In the genomic region with DNA sequence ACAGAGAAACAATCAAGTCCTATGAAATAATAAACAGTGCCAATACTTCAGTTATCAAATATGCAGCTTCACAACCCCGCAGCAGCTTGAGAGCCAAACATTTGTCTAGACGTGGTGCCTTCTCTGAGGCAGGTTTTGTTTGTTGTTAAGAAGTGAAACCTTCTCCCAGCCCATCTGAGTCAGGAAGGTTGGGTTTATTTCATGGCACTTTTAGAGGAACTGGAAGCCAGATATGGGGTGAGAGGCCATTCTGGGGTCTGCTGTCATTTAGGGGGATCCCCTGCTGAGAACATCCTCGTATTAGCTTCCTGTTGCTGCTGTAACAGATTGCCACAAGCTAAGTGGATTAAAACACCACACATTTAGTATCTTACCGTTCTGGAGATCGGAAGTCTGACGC, we compare ENCODE assay signal across 27 cellular contexts.
DNase-seq lines count a peak whose midpoint lies in the region; ATAC-seq and TF ChIP-seq lines count a peak whose summit lies in the region.
"Had no signal": no experiment of that assay in that cellular context is flagged by ENCODE, and none has a peak within 500 bp of the region (broad histone marks: within the 10 kb centered on the region; RNA-seq: fewer than 3 reads in every experiment).

No MANE protein-coding gene starts in this region.

- in situ Hi-C loops in Panc1 (cut with HindIII; ENCODE audit: low pct_unique_long_range_greater_than_20kb, low sequenced_read_pairs) = no loop called here

- no peak for TF ChIP-seq CTCF in Panc1 (IDR thresholded peaks at IDR 0.05)
- TF ChIP-seq CTCF in upper lobe of left lung (IDR thresholded peaks at IDR 0.05) = no peak

- H3K4me3 Mint-ChIP-seq in activated CD4-positive, alpha-beta T cell treated with anti-CD3 and anti-CD28 coated beads, Interleukin-2, amount 10 ng/mL, durations not matched to agents 7 days and 5 days = no peak overlapping the region
- H3K4me3 Mint-ChIP-seq: activated T-cell treated with anti-CD3 and anti-CD28 coated beads, Interleukin-2, amount 50 U/mL, for 4 hours; immature natural killer cell had no signal

- H3K4me1 Mint-ChIP-seq in activated CD4-positive, alpha-beta T cell treated with anti-CD3 and anti-CD28 coated beads, Interleukin-2, amount 10 ng/mL, durations not matched to agents 7 days and 5 days = peaks cover 11% of the 10 kb centered on the region

- H3K9me3 Mint-ChIP-seq in activated CD4-positive, alpha-beta T cell treated with anti-CD3 and anti-CD28 coated beads, Interleukin-2, amount 10 ng/mL, durations not matched to agents 7 days and 5 days = no peaks in the 10 kb centered on the region
- H3K9me3 Mint-ChIP-seq: activated T-cell treated with anti-CD3 and anti-CD28 coated beads, Interleukin-2, amount 50 U/mL, for 4 hours; immature natural killer cell had no signal

- CTCF ChIA-PET in Panc1 (lab: Charles Lee) = no interaction called here
- CTCF ChIA-PET in activated CD4-positive, alpha-beta T cell treated with anti-CD3 and anti-CD28 coated beads, Interleukin-2, amount 10 ng/mL, durations not matched to agents 7 days and 5 days (lab: Charles Lee) = no interaction called here

- peak overlapping the region; percentile 95 for H3K27ac ChIP-seq in Panc1 (ENCODE audit: low read length)
- H3K27ac ChIP-seq in upper lobe of left lung = peak overlapping the region; percentile 19 to 69 (median 37)
- H3K27ac ChIP-seq: BLaER1, breast epithelium, foreskin keratinocyte, GM23248, prostate gland had no signal

- H3K4me1 ChIP-seq in Panc1 (ENCODE audit: control insufficient read depth, insufficient read depth, low read length) = peaks cover 52% of the 10 kb centered on the region
- H3K4me1 ChIP-seq in upper lobe of left lung = peaks cover 17 to 65% (median 51%) of the 10 kb centered on the region in 4 donors
- H3K4me1 ChIP-seq: breast epithelium, prostate gland had no signal

- no peaks in the 10 kb centered on the region for H3K27me3 ChIP-seq in Panc1 (ENCODE audit: control insufficient read depth, insufficient read depth, low read length)
- no peaks in the 10 kb centered on the region for H3K27me3 ChIP-seq in upper lobe of left lung
- H3K27me3 ChIP-seq: breast epithelium, foreskin keratinocyte had no signal

- BruUV-seq in Panc1 (replicated peaks; lab: Mats Ljungman, UMichigan) = no TSS peak

- POLR2A ChIA-PET in Panc1 (lab: Charles Lee) = no interaction called here
- POLR2A ChIA-PET in activated CD4-positive, alpha-beta T cell treated with anti-CD3 and anti-CD28 coated beads, Interleukin-2, amount 10 ng/mL, durations not matched to agents 7 days and 5 days (lab: Charles Lee) = no interaction called here

- H3K36me3 Mint-ChIP-seq in activated CD4-positive, alpha-beta T cell treated with anti-CD3 and anti-CD28 coated beads, Interleukin-2, amount 10 ng/mL, durations not matched to agents 7 days and 5 days (ENCODE audit: low read depth) = no peaks in the 10 kb centered on the region

- intact Hi-C loops in Panc1 (cut with micrococcal nuclease; ENCODE audit: unreplicated experiment) = no loop called here

- H3K36me3 ChIP-seq in Panc1 (ENCODE audit: control insufficient read depth, insufficient read depth, low read length) (no peaks in the 10 kb centered on the region), upper lobe of left lung (no peaks in the 10 kb centered on the region)
- H3K36me3 ChIP-seq: BLaER1, breast epithelium, prostate gland had no signal

- TF ChIP-seq POLR2A in upper lobe of left lung (IDR thresholded peaks at IDR 0.05) = no peak

- H3K9me3 ChIP-seq in Panc1 (ENCODE audit: control insufficient read depth, insufficient read depth, low read depth, low read length) = no peaks in the 10 kb centered on the region
- H3K9me3 ChIP-seq in upper lobe of left lung = no peaks in the 10 kb centered on the region
- H3K9me3 ChIP-seq: BLaER1, breast epithelium, mucosa of descending colon, prostate gland had no signal

- H3K4me3 ChIP-seq in Panc1 (ENCODE audit: low read depth in 2 of 2, low read length in 2 of 2) (no peak overlapping the region), upper lobe of left lung (no peak overlapping the region)
- H3K4me3 ChIP-seq: BLaER1, breast epithelium, GM23248, mucosa of descending colon, prostate gland had no signal

- no peak overlapping the region for H3K27ac Mint-ChIP-seq in activated CD4-positive, alpha-beta T cell treated with anti-CD3 and anti-CD28 coated beads, Interleukin-2, amount 10 ng/mL, durations not matched to agents 7 days and 5 days

- TF ChIP-seq EP300 in upper lobe of left lung (IDR thresholded peaks at IDR 0.05) = peak in 1 of 4 donors; percentile 3

- peaks cover 15% of the 10 kb centered on the region for H3K27me3 Mint-ChIP-seq in activated CD4-positive, alpha-beta T cell treated with anti-CD3 and anti-CD28 coated beads, Interleukin-2, amount 10 ng/mL, durations not matched to agents 7 days and 5 days

- ATAC-seq in Panc1 = no peak
- no peak for ATAC-seq in upper lobe of left lung (ENCODE audit: low FRiP score in 2 of 2)
- ATAC-seq in GM21786 (IDR thresholded peaks at IDR 0.05; ENCODE audit: unreplicated experiment) = no peak
- ATAC-seq: esophagus mucosa, foreskin keratinocyte, mucosa of descending colon, Right ventricle myocardium inferior had no signal

- DNase-seq in SIG-M5 treated with dmso at 0.1 percent for 504 hours (lab: John Stamatoyannopoulos, UW; ENCODE audit: unreplicated experiment) (peak; percentile 50), SIG-M5 (lab: John Stamatoyannopoulos, UW) (no peak), Panc1 (ENCODE audit: low read depth, low spot score) (no peak), iris pigment epithelial cell (ENCODE audit: low read depth) (peak; percentile 80), upper lobe of left lung (no peak)
- no peak for DNase-seq in activated CD4-positive, alpha-beta T cell treated with anti-CD3 and anti-CD28 coated beads for 4 hours
- no peak for DNase-seq in activated CD4-positive, alpha-beta T cell treated with anti-CD3 and anti-CD28 coated beads, Interleukin-2, amount 10 ng/mL, durations not matched to agents 7 days and 5 days
- DNase-seq: activated CD4-positive, CD25-positive, alpha-beta regulatory T cell treated with anti-CD3 and anti-CD28 coated beads, Interleukin-2, amount 50 U/mL, for 72 hours; activated naive CD4-positive, alpha-beta T cell; activated T-cell treated with anti-CD3 and anti-CD28 coated beads, Interleukin-2, amount 50 U/mL, for 4 hours; COR-L47; DMS79 treated with DMSO at 0.1 percent for 48 hours; effector CD8-positive, alpha-beta T cell; foreskin keratinocyte; GM23248; immature natural killer cell; mucosa of descending colon; NCI-H187 treated with DMSO at 0.1 percent for 48 hours; NCI-H2227 treated with DMSO at 0.1 percent for 48 hours; NCI-H748 treated with DMSO at 0.1 percent for 48 hours; stimulated activated CD8-positive, alpha-beta memory T cell treated with anti-CD3 and anti-CD28 coated beads, Interleukin-4, amount 100 ng/mL, for 48 hours had no signal

- 52 to 54% methylated on average over 6 of the region's 6 CpGs for WGBS in upper lobe of left lung, 2 donors

Comparison
In these comparisons a context has a peak if more than half of its experiments do, and no peak if none do; other contexts are left out.
1. DNase-seq: peak in SIG-M5 treated with dmso at 0.1 percent for 504 hours (single experiment) and iris pigment epithelial cell (single experiment); none in SIG-M5 (single experiment), Panc1 (single experiment), upper lobe of left lung (0 of 2), activated CD4-positive, alpha-beta T cell treated with anti-CD3 and anti-CD28 coated beads for 4 hours (0 of 2) and activated CD4-positive, alpha-beta T cell treated with anti-CD3 and anti-CD28 coated beads, Interleukin-2, amount 10 ng/mL, durations not matched to agents 7 days and 5 days (single experiment).